ENCODE assay signal across 22 cellular contexts in the genomic region with DNA sequence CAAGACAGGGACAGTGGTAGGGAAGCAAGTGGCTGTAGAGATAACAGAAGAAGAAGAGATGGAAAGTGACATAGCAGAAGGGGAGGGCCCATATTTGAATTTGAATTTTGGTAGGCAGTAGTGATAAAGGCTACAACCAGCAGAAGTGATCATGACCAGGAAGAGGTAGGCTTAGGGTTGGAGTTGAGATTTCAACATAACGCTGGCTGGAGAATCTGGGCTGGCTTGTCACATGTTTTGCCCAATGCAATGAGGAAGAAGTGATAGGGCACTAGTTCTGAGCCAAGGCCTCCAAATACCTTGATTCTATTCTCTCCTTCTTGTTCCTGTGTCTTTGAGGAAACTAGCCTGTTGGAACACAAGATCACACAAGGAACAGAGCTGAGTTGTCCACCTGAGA.
DNase-seq lines count a peak whose midpoint lies in the region; TF ChIP-seq lines count a peak whose summit lies in the region.
"Had no signal": no experiment of that assay in that cellular context is flagged by ENCODE, and none has a peak within 500 bp of the region (broad histone marks: within the 10 kb centered on the region; RNA-seq: fewer than 3 reads in every experiment).

No MANE protein-coding gene starts in this region.

- TF ChIP-seq CTCF in progenitor cell of endocrine pancreas (IDR thresholded peaks at IDR 0.05; ENCODE audit: unreplicated experiment): no peak

- peaks cover 3% of the 10 kb centered on the region for H3K9me3 Mint-ChIP-seq in progenitor cell of endocrine pancreas (ENCODE audit: low read depth)

- DNase-seq in CMK (ENCODE audit: low read depth) (peak; percentile 7), MV-4-11 (lab: John Stamatoyannopoulos, UW) (peak; percentile 74), OCI-M1 (lab: John Stamatoyannopoulos, UW) (peak; percentile 54), iris pigment epithelial cell (ENCODE audit: low read depth) (peak; percentile 47), LoVo (ENCODE audit: low spot score) (no peak), progenitor cell of endocrine pancreas (ENCODE audit: low spot score, unreplicated experiment) (no peak), anterior cingulate cortex (lab: John Stamatoyannopoulos, UW) (no peak), head of caudate nucleus (no peak)
- DNase-seq: 8988T; Calu3; CD8-positive, alpha-beta T cell; DMS153; GOT3; NCI-H1092; NCI-H1436; NCI-H187 treated with DMSO at 0.1 percent for 48 hours; NCI-H2227 treated with DMSO at 0.1 percent for 48 hours; NCI-H510A; NCI-H748 treated with DMSO at 0.1 percent for 48 hours; PC-3; Right ventricle myocardium superior; SW 1271 had no signal

- H3K4me1 Mint-ChIP-seq in progenitor cell of endocrine pancreas (ENCODE audit: low read depth): peaks cover 10% of the 10 kb centered on the region

- no peak overlapping the region for H3K27ac Mint-ChIP-seq in progenitor cell of endocrine pancreas
- H3K27ac Mint-ChIP-seq: CD8-positive, alpha-beta T cell had no signal

- intact Hi-C loops in head of caudate nucleus (cut with DNase I): no loop called here

- no peaks in the 10 kb centered on the region for H3K36me3 Mint-ChIP-seq in progenitor cell of endocrine pancreas (ENCODE audit: insufficient read depth)
- H3K36me3 Mint-ChIP-seq: CD8-positive, alpha-beta T cell had no signal

- H3K4me3 Mint-ChIP-seq in progenitor cell of endocrine pancreas (ENCODE audit: low read depth): no peak overlapping the region
- H3K4me3 Mint-ChIP-seq: CD8-positive, alpha-beta T cell had no signal

- H3K27me3 Mint-ChIP-seq in progenitor cell of endocrine pancreas: no peaks in the 10 kb centered on the region

Comparison
In these comparisons a context has a peak if more than half of its experiments do, and no peak if none do; other contexts are left out.
1. DNase-seq: peak in CMK (single experiment), MV-4-11 (single experiment), OCI-M1 (single experiment) and iris pigment epithelial cell (single experiment); none in LoVo (single experiment), progenitor cell of endocrine pancreas (single experiment), anterior cingulate cortex (0 of 58) and head of caudate nucleus (0 of 42).